10 cellular contexts compared by ENCODE assay signal in genomic region chr6:19838442-19839236, GRCh38. TPM values are rescaled to one million over a fixed set of nuclear protein-coding genes. Genes with fewer than 3 reads are reported as not detected.
DNase-seq lines count a peak whose midpoint lies in the region; TF ChIP-seq lines count a peak whose summit lies in the region.
"Had no signal": no experiment of that assay in that cellular context is flagged by ENCODE, and none has a peak within 500 bp of the region (broad histone marks: within the 10 kb centered on the region; RNA-seq: fewer than 3 reads in every experiment).

No MANE protein-coding gene starts in this region.

- H3K4me3 Mint-ChIP-seq in brain: peak overlapping the region; percentile 92 to 98 (median 93)

- DNase-seq in ELF-1 (ENCODE audit: low read depth, low spot score): peak; percentile 92
- DNase-seq in NCI-H1092 treated with DMSO at 0.1 percent for 48 hours (lab: John Stamatoyannopoulos, UW): peak; percentile 64
- DNase-seq in islet precursor cell: peak; percentile 94
- no peak for DNase-seq in UCSD-AML1 (lab: John Stamatoyannopoulos, UW; ENCODE audit: unreplicated experiment)
- DNase-seq in stimulated activated CD4-positive, alpha-beta T cell treated with anti-CD3 and anti-CD28 coated beads, Interleukin-1b, Interleukin-23, amount 100 ng/mL, for 48 hours: no peak
- no peak for DNase-seq in CD1c-positive myeloid dendritic cell (ENCODE audit: extremely low spot score)

- TF ChIP-seq CTCF in brain (conservative IDR thresholded peaks at IDR 0.05): no peak

- peak overlapping the region; percentile 91 to 98 (median 95) for H3K27ac Mint-ChIP-seq in brain

- H3K27ac ChIP-seq in temporal lobe (ENCODE audit: low read depth, low read length): peak overlapping the region; percentile 44
- H3K27ac ChIP-seq: KMS-11, neutrophil had no signal

- H3K36me3 Mint-ChIP-seq in brain: peaks cover 21% of the 10 kb centered on the region

- H3K9me3 Mint-ChIP-seq in brain: peaks cover 2 to 8% (median 3%) of the 10 kb centered on the region in 5 experiments

- peaks cover 55% of the 10 kb centered on the region for H3K4me1 Mint-ChIP-seq in brain

- H3K27me3 Mint-ChIP-seq in brain: peaks cover 30% of the 10 kb centered on the region

RNA-seq across cellular contexts. Expression of gene ID4, which starts 1.5 kb away (rescaled TPM):
- 99.6 TPM for polyA plus RNA-seq in brain (ENCODE audit: insufficient read depth, low read depth, low replicate concordance)
- total RNA-seq in temporal lobe: 76.7 TPM

Comparison
In these comparisons a context has a peak if more than half of its experiments do, and no peak if none do; other contexts are left out.
1. DNase-seq: peak in ELF-1 (single experiment), NCI-H1092 treated with DMSO at 0.1 percent for 48 hours (single experiment) and islet precursor cell (single experiment); none in UCSD-AML1 (single experiment), stimulated activated CD4-positive, alpha-beta T cell treated with anti-CD3 and anti-CD28 coated beads, Interleukin-1b, Interleukin-23, amount 100 ng/mL, for 48 hours (single experiment) and CD1c-positive myeloid dendritic cell (single experiment).